ENCODE assay signal across 16 cellular contexts in the genomic region with DNA sequence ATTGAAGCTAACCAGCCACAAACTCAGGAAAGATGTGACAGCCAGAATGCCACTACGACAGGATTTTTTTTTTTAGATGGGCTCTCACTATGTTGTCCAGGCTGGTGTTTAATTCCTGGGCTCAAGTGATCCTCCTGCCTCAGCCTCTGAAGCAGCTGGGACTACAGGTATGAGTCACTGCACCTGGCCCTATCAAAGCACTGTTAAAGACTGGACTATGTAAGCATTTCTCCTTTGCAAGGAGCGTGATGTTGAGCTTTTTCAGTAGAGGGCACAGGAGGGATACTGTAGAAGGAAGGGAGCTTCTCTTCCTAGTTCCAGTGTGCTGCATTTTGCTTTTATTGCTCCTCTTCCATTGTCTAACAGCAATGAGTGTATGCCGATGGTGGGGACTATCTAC. TPM values are rescaled to one million over a fixed set of nuclear protein-coding genes. Genes with fewer than 3 reads are reported as not detected.
A peak's percentile ranks its signal among the peaks of the same experiment; 100 is the strongest.
DNase-seq lines count a peak whose midpoint lies in the region; ATAC-seq and TF ChIP-seq lines count a peak whose summit lies in the region.
"Had no signal": no experiment of that assay in that cellular context is flagged by ENCODE, and none has a peak within 500 bp of the region (broad histone marks: within the 10 kb centered on the region; RNA-seq: fewer than 3 reads in every experiment).

No MANE protein-coding gene starts in this region.

- H3K27me3 ChIP-seq in breast epithelium, result no peaks in the 10 kb centered on the region
- H3K27me3 ChIP-seq: right atrium auricular region, uterus had no signal

- H3K27ac ChIP-seq in breast epithelium, result no peak overlapping the region
- H3K27ac ChIP-seq: right atrium auricular region, uterus had no signal

- CTCF ChIA-PET in MCF 10A (lab: Yijun Ruan, JAX), result interaction anchor here (0.6 kb wide), 1 partner anchor 665 kb away, joined by 3 read pairs; no protein-coding TSS in a partner anchor

- BruUV-seq in MCF 10A (replicated peaks; lab: Mats Ljungman, UMichigan), result no TSS peak

- no peaks in the 10 kb centered on the region for H3K36me3 ChIP-seq in breast epithelium
- H3K36me3 ChIP-seq: right atrium auricular region, uterus had no signal

- TF ChIP-seq CTCF in MCF 10A (IDR thresholded peaks at IDR 0.05; ENCODE audit: unreplicated experiment) (no peak), breast epithelium (IDR thresholded peaks at IDR 0.05) (no peak)

- H3K9me3 ChIP-seq in breast epithelium, result no peaks in the 10 kb centered on the region
- H3K9me3 ChIP-seq: right atrium auricular region, uterus had no signal

- H3K27ac Mint-ChIP-seq in MCF 10A (ENCODE audit: low read depth, unreplicated experiment), result no peak overlapping the region
- no peak overlapping the region for H3K27ac Mint-ChIP-seq in activated T-helper 17 cell treated with anti-CD3 and anti-CD28 coated beads, Interleukin-2, amount 50 U/mL, for 72 hours
- H3K27ac Mint-ChIP-seq: activated CD4-positive, alpha-beta memory T cell treated with anti-CD3 and anti-CD28 coated beads, Interleukin-2, amount 10 ng/mL, durations not matched to agents 7 days and 5 days; T-helper 17 cell had no signal

- no peaks in the 10 kb centered on the region for H3K4me1 ChIP-seq in breast epithelium
- H3K4me1 ChIP-seq: right atrium auricular region, uterus had no signal

- no peak overlapping the region for H3K4me3 Mint-ChIP-seq in MCF 10A (ENCODE audit: unreplicated experiment)
- H3K4me3 Mint-ChIP-seq in activated T-helper 17 cell treated with anti-CD3 and anti-CD28 coated beads, Interleukin-2, amount 50 U/mL, for 72 hours, result no peak overlapping the region
- H3K4me3 Mint-ChIP-seq: activated CD4-positive, alpha-beta memory T cell treated with anti-CD3 and anti-CD28 coated beads, Interleukin-2, amount 10 ng/mL, durations not matched to agents 7 days and 5 days; naive thymus-derived CD4-positive, alpha-beta T cell; T-helper 17 cell had no signal

- H3K36me3 Mint-ChIP-seq in MCF 10A (ENCODE audit: insufficient read depth, unreplicated experiment), result no peaks in the 10 kb centered on the region
- no peaks in the 10 kb centered on the region for H3K36me3 Mint-ChIP-seq in activated T-helper 17 cell treated with anti-CD3 and anti-CD28 coated beads, Interleukin-2, amount 50 U/mL, for 72 hours (ENCODE audit: low read depth)
- H3K36me3 Mint-ChIP-seq: naive thymus-derived CD4-positive, alpha-beta T cell had no signal

- peak; percentile 36 for DNase-seq in MCF 10A (ENCODE audit: unreplicated experiment)
- DNase-seq in breast epithelium (ENCODE audit: low spot score in 2 of 2), result no peak
- peak; percentile 37 for DNase-seq in NCI-H2196 (lab: John Stamatoyannopoulos, UW; ENCODE audit: unreplicated experiment)
- DNase-seq in renal cortical epithelial cell (ENCODE audit: low read depth), result peak; percentile 18
- no peak for DNase-seq in CD1c-positive myeloid dendritic cell (ENCODE audit: extremely low spot score)
- no peak for DNase-seq in activated CD4-positive, alpha-beta T cell treated with anti-CD3 and anti-CD28 coated beads for 48 hours
- DNase-seq in cardiac septum (ENCODE audit: low spot score), result no peak
- DNase-seq: activated CD4-positive, alpha-beta memory T cell treated with anti-CD3 and anti-CD28 coated beads, Interleukin-2, amount 10 ng/mL, durations not matched to agents 7 days and 5 days; glutamatergic neuron; left cardiac atrium; naive thymus-derived CD4-positive, alpha-beta T cell; NCI-H187 treated with DMSO at 0.1 percent for 48 hours; T-helper 17 cell; uterus had no signal

- H3K27me3 Mint-ChIP-seq in MCF 10A (ENCODE audit: insufficient read depth, unreplicated experiment), result peaks cover 14% of the 10 kb centered on the region
- peaks cover 8% of the 10 kb centered on the region for H3K27me3 Mint-ChIP-seq in activated T-helper 17 cell treated with anti-CD3 and anti-CD28 coated beads, Interleukin-2, amount 50 U/mL, for 72 hours

- POLR2A ChIA-PET in MCF 10A (lab: Yijun Ruan, JAX), result interaction anchor here (0.6 to 0.9 kb wide), 3 partner anchors 36 to 89 kb away, joined by 3 read pairs; a partner anchor contains a TSS

- no peak for TF ChIP-seq POLR2A in breast epithelium (IDR thresholded peaks at IDR 0.05)

- ATAC-seq in activated T-helper 17 cell treated with anti-CD3 and anti-CD28 coated beads, Interleukin-2, amount 50 U/mL, for 72 hours (replicated peaks), result peak; percentile 32
- ATAC-seq: left cardiac atrium; naive thymus-derived CD4-positive, alpha-beta T cell; T-helper 17 cell had no signal

- no peaks in the 10 kb centered on the region for H3K9me3 Mint-ChIP-seq in MCF 10A (ENCODE audit: unreplicated experiment)
- no peaks in the 10 kb centered on the region for H3K9me3 Mint-ChIP-seq in activated T-helper 17 cell treated with anti-CD3 and anti-CD28 coated beads, Interleukin-2, amount 50 U/mL, for 72 hours
- H3K9me3 Mint-ChIP-seq: activated CD4-positive, alpha-beta memory T cell treated with anti-CD3 and anti-CD28 coated beads, Interleukin-2, amount 10 ng/mL, durations not matched to agents 7 days and 5 days; naive thymus-derived CD4-positive, alpha-beta T cell had no signal

- no peaks in the 10 kb centered on the region for H3K4me1 Mint-ChIP-seq in MCF 10A (ENCODE audit: insufficient read depth, unreplicated experiment)
- H3K4me1 Mint-ChIP-seq in activated T-helper 17 cell treated with anti-CD3 and anti-CD28 coated beads, Interleukin-2, amount 50 U/mL, for 72 hours, result no peaks in the 10 kb centered on the region
- H3K4me1 Mint-ChIP-seq: T-helper 17 cell had no signal

- no peak overlapping the region for H3K4me3 ChIP-seq in breast epithelium
- H3K4me3 ChIP-seq: right atrium auricular region, uterus had no signal

- intact Hi-C loops in MCF 10A (cut with micrococcal nuclease) (no loop called here), breast epithelium (cut with DNase I; ENCODE audit: low total_unique reads) (no loop called here), cardiac septum (cut with DNase I) (no loop called here)

RNA-seq across cellular contexts. Expression of a gene that starts 35.8 kb away (rescaled TPM):
- total RNA-seq in MCF 10A (2022) (7.5 and 8.3 TPM in 2 replicates), breast epithelium (1 to 10 TPM; 1.9 to 5.1 (median 3.6) TPM), renal cortical epithelial cell (4.7 and 9.7 TPM in 2 replicates), cardiac septum (4.5 TPM)
- total RNA-seq in activated T-helper 17 cell treated with anti-CD3 and anti-CD28 coated beads, Interleukin-2, amount 50 U/mL, for 72 hours, result 10 to 100 TPM; 11.6 to 12.5 TPM

Comparison
In these comparisons a context has a peak if more than half of its experiments do, and no peak if none do; other contexts are left out.
1. DNase-seq: peak in MCF 10A (single experiment), NCI-H2196 (single experiment) and renal cortical epithelial cell (single experiment); none in breast epithelium (0 of 2), CD1c-positive myeloid dendritic cell (single experiment), activated CD4-positive, alpha-beta T cell treated with anti-CD3 and anti-CD28 coated beads for 48 hours (single experiment) and cardiac septum (single experiment).